In the genomic region with DNA sequence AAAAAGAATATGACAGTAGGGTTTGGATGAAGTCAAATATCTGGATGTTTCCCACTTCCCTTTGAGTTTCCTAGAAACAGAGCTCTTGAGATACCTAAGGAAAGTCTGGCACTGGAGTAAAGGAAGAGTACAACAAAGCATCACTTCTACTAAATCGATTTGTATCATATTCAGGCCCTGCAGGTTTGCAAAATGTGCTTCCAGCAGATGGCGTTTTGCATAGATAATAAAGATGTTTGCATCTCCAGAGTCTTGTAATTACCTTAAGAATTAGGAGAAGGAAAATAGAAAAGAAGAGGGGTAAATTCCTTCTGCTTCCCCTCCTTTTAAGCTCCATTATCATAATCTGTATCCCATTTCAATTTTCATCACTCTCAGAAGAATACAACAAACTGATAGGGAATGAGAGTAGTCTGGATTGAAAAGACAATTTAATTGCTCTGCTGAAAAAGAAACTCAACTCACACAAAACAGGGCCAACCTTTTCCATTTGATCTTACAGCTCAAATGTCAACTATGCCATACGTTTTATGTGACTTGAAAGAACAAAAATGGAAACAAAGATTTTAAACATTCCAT, we compare ENCODE assay signal across 12 cellular contexts.
A peak's percentile ranks its signal among the peaks of the same experiment; 100 is the strongest.
DNase-seq lines count a peak whose midpoint lies in the region; ATAC-seq and TF ChIP-seq lines count a peak whose summit lies in the region.
"Had no signal": no experiment of that assay in that cellular context is flagged by ENCODE, and none has a peak within 500 bp of the region (broad histone marks: within the 10 kb centered on the region; RNA-seq: fewer than 3 reads in every experiment).

No MANE protein-coding gene starts in this region.

- no peaks in the 10 kb centered on the region for H3K27me3 ChIP-seq in left ventricle myocardium inferior (ENCODE audit: low read depth)
- no peaks in the 10 kb centered on the region for H3K27me3 ChIP-seq in right cardiac atrium (ENCODE audit: control insufficient read depth, insufficient read depth)
- no peaks in the 10 kb centered on the region for H3K27me3 ChIP-seq in hepatocyte

- H3K9me3 Mint-ChIP-seq in WTC11 (no peaks in the 10 kb centered on the region), CD14-positive monocyte (peaks cover 0 to 3% (median 0%) of the 10 kb centered on the region in 7 donors)

- 24% methylated on average over 3 of the region's 3 CpGs for WGBS in right cardiac atrium
- 16% methylated on average over 3 of the region's 3 CpGs for WGBS in hepatocyte (ENCODE audit: low lambda C conversion rate, missing lambda C conversion rate)

- H3K27ac ChIP-seq in left ventricle myocardium inferior (replicated peaks), result no peak overlapping the region
- no peak overlapping the region for H3K27ac ChIP-seq in right cardiac atrium (ENCODE audit: low read length)
- H3K27ac ChIP-seq in hepatocyte, result no peak overlapping the region

- CTCF ChIA-PET in WTC11 (lab: Charles Lee), result interaction anchor here (0.6 to 1.6 kb wide), 4 partner anchors 37 to 234 kb away, joined by 3 to 4 read pairs (median 3); no protein-coding TSS in a partner anchor

- H3K36me3 ChIP-seq in left ventricle myocardium inferior, result no peaks in the 10 kb centered on the region
- H3K36me3 ChIP-seq in hepatocyte (replicated peaks; ENCODE audit: insufficient read depth, low read depth), result no peaks in the 10 kb centered on the region

- H3K4me1 ChIP-seq in left ventricle myocardium inferior, result no peaks in the 10 kb centered on the region
- no peaks in the 10 kb centered on the region for H3K4me1 ChIP-seq in right cardiac atrium (ENCODE audit: control insufficient read depth, insufficient read depth, low read length)
- no peaks in the 10 kb centered on the region for H3K4me1 ChIP-seq in hepatocyte (ENCODE audit: insufficient read depth)

- no peaks in the 10 kb centered on the region for H4K20me1 ChIP-seq in hepatocyte (ENCODE audit: insufficient read depth, poor library complexity, severe bottlenecking)

- no peaks in the 10 kb centered on the region for H3K9me2 ChIP-seq in hepatocyte (replicated peaks; ENCODE audit: insufficient read depth)

- H2AFZ ChIP-seq in hepatocyte, result no peak overlapping the region

- intact Hi-C loops in left ventricle myocardium inferior (cut with micrococcal nuclease), result no loop called here
- intact Hi-C loops in right cardiac atrium (cut with DNase I), result no loop called here
- intact Hi-C loops in CD14-positive monocyte (cut with micrococcal nuclease), result no loop called here

- H3K4me1 Mint-ChIP-seq in WTC11, result peaks cover 20% of the 10 kb centered on the region
- no peaks in the 10 kb centered on the region for H3K4me1 Mint-ChIP-seq in CD14-positive monocyte

- no peak overlapping the region for H3K4me3 Mint-ChIP-seq in WTC11
- H3K4me3 Mint-ChIP-seq in CD14-positive monocyte, result no peak overlapping the region

- no peak overlapping the region for H3K4me3 ChIP-seq in left ventricle myocardium inferior
- H3K4me3 ChIP-seq in right cardiac atrium (ENCODE audit: low read length), result no peak overlapping the region
- H3K4me3 ChIP-seq in hepatocyte, result no peak overlapping the region

- H3K36me3 Mint-ChIP-seq in WTC11 (no peaks in the 10 kb centered on the region), CD14-positive monocyte (no peaks in the 10 kb centered on the region)

- no peaks in the 10 kb centered on the region for H3K79me2 ChIP-seq in hepatocyte

- no peak for DNase-seq in left ventricle myocardium inferior
- DNase-seq in right cardiac atrium, result no peak
- DNase-seq in WTC11 (ENCODE audit: low spot score), result no peak
- DNase-seq in hepatocyte (ENCODE audit: low spot score), result peak; percentile 6
- DNase-seq in CD14-positive monocyte (ENCODE audit: low spot score), result no peak
- DNase-seq in NCI-H226, result no peak
- no peak for DNase-seq in activated CD8-positive, alpha-beta memory T cell treated with anti-CD3 and anti-CD28 coated beads, Interleukin-2, amount 50 U/mL, for 4 hours
- DNase-seq: activated CD4-positive, alpha-beta T cell treated with anti-CD3 and anti-CD28 coated beads for 48 hours; activated naive CD4-positive, alpha-beta T cell treated with Interleukin-2 at 50 U/mL for 16 hours; SIG-M5; stimulated activated naive CD4-positive, alpha-beta T cell treated with Interleukin-2 at 50 U/mL for 16 hours had no signal

- H3K27ac Mint-ChIP-seq in WTC11 (no peak overlapping the region), CD14-positive monocyte (no peak overlapping the region)

- ATAC-seq in right cardiac atrium, result no peak
- peak; percentile 20; the same call in 1 of the 2 replicates for ATAC-seq in WTC11
- ATAC-seq in HG02884 (IDR thresholded peaks at IDR 0.05; ENCODE audit: unreplicated experiment), result no peak

- POLR2A ChIA-PET in WTC11 (lab: Charles Lee), result no interaction called here

- H3K9me3 ChIP-seq in left ventricle myocardium inferior (replicated peaks) (no peaks in the 10 kb centered on the region), right cardiac atrium (ENCODE audit: control insufficient read depth, low read length) (no peaks in the 10 kb centered on the region), hepatocyte (ENCODE audit: low read depth) (no peaks in the 10 kb centered on the region)

- no peak overlapping the region for H3K4me2 ChIP-seq in hepatocyte

- TF ChIP-seq CTCF in left ventricle myocardium inferior (IDR thresholded peaks at IDR 0.05; ENCODE audit: borderline replicate concordance) (peak; percentile 37), WTC11 (IDR thresholded peaks at IDR 0.05) (no peak), hepatocyte (IDR thresholded peaks at IDR 0.05; ENCODE audit: poor library complexity) (peak; percentile 48), CD14-positive monocyte (IDR thresholded peaks at IDR 0.05) (no peak)

- no peaks in the 10 kb centered on the region for H3K27me3 Mint-ChIP-seq in WTC11 (ENCODE audit: low read depth)
- peaks cover 0 to 4% (median 0%) of the 10 kb centered on the region in 3 donors for H3K27me3 Mint-ChIP-seq in CD14-positive monocyte (ENCODE audit: low read depth in 3 of 3)

TF ChIP-seq in WTC11, 78 proteins besides CTCF, POLR2A, EP300 and RAD21:
- TF ChIP-seq ZNF121 (CRISPR knock-in tag; IDR thresholded peaks at IDR 0.05) (no peak), NFATC4 (CRISPR knock-in tag; IDR thresholded peaks at IDR 0.05) (no peak), SMAD3 (CRISPR knock-in tag; IDR thresholded peaks at IDR 0.05; ENCODE audit: borderline replicate concordance) (no peak), FOXP1 (CRISPR knock-in tag; IDR thresholded peaks at IDR 0.05; ENCODE audit: borderline replicate concordance) (no peak), FOXK1 (CRISPR knock-in tag; IDR thresholded peaks at IDR 0.05) (no peak), KAT7 (CRISPR knock-in tag; IDR thresholded peaks at IDR 0.05; ENCODE audit: borderline replicate concordance) (no peak)
- TF ChIP-seq, protein P1, sequence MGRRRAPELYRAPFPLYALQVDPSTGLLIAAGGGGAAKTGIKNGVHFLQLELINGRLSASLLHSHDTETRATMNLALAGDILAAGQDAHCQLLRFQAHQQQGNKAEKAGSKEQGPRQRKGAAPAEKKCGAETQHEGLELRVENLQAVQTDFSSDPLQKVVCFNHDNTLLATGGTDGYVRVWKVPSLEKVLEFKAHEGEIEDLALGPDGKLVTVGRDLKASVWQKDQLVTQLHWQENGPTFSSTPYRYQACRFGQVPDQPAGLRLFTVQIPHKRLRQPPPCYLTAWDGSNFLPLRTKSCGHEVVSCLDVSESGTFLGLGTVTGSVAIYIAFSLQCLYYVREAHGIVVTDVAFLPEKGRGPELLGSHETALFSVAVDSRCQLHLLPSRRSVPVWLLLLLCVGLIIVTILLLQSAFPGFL (CRISPR knock-in tag; IDR thresholded peaks at IDR 0.05; ENCODE audit: borderline replicate concordance), result no peak
- TF ChIP-seq, protein P2, sequence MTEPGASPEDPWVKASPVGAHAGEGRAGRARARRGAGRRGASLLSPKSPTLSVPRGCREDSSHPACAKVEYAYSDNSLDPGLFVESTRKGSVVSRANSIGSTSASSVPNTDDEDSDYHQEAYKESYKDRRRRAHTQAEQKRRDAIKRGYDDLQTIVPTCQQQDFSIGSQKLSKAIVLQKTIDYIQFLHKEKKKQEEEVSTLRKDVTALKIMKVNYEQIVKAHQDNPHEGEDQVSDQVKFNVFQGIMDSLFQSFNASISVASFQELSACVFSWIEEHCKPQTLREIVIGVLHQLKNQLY (CRISPR knock-in tag; IDR thresholded peaks at IDR 0.05), result no peak
TF ChIP-seq in WTC11: peak in this region for 0.

Comparison
In these comparisons a context has a peak if more than half of its experiments do, and no peak if none do; other contexts are left out.
1. CTCF ChIP-seq: peak in left ventricle myocardium inferior (single experiment) and hepatocyte (single experiment); none in WTC11 (single experiment) and CD14-positive monocyte (single experiment).